In the genomic region with DNA sequence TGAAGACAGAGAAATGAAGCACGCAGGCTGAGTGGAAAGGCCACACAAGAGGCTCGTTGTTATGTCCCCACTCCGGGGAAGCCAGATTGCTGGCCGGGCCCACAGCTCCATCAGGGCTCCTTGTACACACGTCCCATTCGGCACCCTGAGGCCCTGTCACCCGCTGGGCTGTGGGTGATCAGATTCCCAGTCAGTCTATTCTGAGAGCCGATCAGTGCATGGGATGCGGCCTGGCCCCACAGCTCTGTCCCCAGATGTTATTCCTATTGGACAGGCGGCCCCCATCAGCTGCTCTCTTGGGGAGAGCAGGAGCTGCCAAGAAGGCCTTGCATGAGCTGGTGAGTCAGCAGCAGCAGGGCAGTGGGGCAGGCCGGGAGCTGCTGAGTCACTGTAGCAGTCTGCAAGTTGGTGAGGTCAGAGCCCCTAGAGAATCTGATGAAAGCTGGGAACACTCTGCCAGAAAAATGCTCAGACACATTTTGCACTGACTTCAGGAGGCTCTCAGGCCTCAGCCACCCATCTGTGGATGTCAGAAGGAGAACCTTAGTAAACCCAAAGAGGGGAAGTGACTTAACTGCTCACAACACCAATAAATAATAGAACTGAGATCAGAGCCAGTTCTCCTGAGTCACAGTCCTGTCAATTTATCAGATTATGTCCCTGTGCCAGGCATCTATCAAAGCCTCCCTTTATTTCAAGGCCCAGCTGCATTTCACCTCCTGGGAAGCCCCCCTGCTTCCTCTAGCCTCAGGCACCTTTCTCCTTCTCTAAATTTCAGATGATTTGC, we compare ENCODE assay signal across 8 cellular contexts. TPM values are rescaled to one million over a fixed set of nuclear protein-coding genes. Genes with fewer than 3 reads are reported as not detected.
A peak's percentile ranks its signal among the peaks of the same experiment; 100 is the strongest.
DNase-seq lines count a peak whose midpoint lies in the region; ATAC-seq and TF ChIP-seq lines count a peak whose summit lies in the region.

No MANE protein-coding gene starts in this region.

- no peak overlapping the region for H3K4me3 Mint-ChIP-seq in activated naive CD8-positive, alpha-beta T cell treated with anti-CD3 and anti-CD28 coated beads, Interleukin-2, amount 10 ng/mL, durations not matched to agents 7 days and 5 days
- peak overlapping the region; percentile 67 for H3K4me3 Mint-ChIP-seq in glutamatergic neuron (ENCODE audit: unreplicated experiment)

- POLR2A ChIA-PET in activated naive CD8-positive, alpha-beta T cell treated with anti-CD3 and anti-CD28 coated beads, Interleukin-2, amount 10 ng/mL, durations not matched to agents 7 days and 5 days (lab: Charles Lee): interaction anchor here (1.1 kb wide), 1 partner anchor 18 kb away, joined by 3 read pairs; no protein-coding TSS in a partner anchor

- peaks cover 5% of the 10 kb centered on the region for H3K4me1 Mint-ChIP-seq in activated naive CD8-positive, alpha-beta T cell treated with anti-CD3 and anti-CD28 coated beads, Interleukin-2, amount 10 ng/mL, durations not matched to agents 7 days and 5 days
- peaks cover 16% of the 10 kb centered on the region for H3K4me1 Mint-ChIP-seq in glutamatergic neuron (ENCODE audit: low read depth, unreplicated experiment)

- H3K27ac Mint-ChIP-seq in activated naive CD8-positive, alpha-beta T cell treated with anti-CD3 and anti-CD28 coated beads, Interleukin-2, amount 10 ng/mL, durations not matched to agents 7 days and 5 days: no peak overlapping the region
- H3K27ac Mint-ChIP-seq in glutamatergic neuron (ENCODE audit: unreplicated experiment): peak overlapping the region; percentile 99

- in situ Hi-C loops in GM13977 (cut with MboI; ENCODE audit: low pct_unique_long_range_greater_than_20kb, low sequenced_read_pairs, unreplicated experiment): no loop called here

- no peaks in the 10 kb centered on the region for H3K9me3 Mint-ChIP-seq in activated naive CD8-positive, alpha-beta T cell treated with anti-CD3 and anti-CD28 coated beads, Interleukin-2, amount 10 ng/mL, durations not matched to agents 7 days and 5 days
- peaks cover 3% of the 10 kb centered on the region for H3K9me3 Mint-ChIP-seq in glutamatergic neuron (ENCODE audit: unreplicated experiment)

- H3K36me3 Mint-ChIP-seq in activated naive CD8-positive, alpha-beta T cell treated with anti-CD3 and anti-CD28 coated beads, Interleukin-2, amount 10 ng/mL, durations not matched to agents 7 days and 5 days: no peaks in the 10 kb centered on the region
- no peaks in the 10 kb centered on the region for H3K36me3 Mint-ChIP-seq in glutamatergic neuron (ENCODE audit: unreplicated experiment)

- peak; percentile 69 for ATAC-seq in HG02759 (IDR thresholded peaks at IDR 0.05; ENCODE audit: unreplicated experiment)
- ATAC-seq in activated naive CD8-positive, alpha-beta T cell treated with anti-CD3 and anti-CD28 coated beads, Interleukin-2, amount 10 ng/mL, durations not matched to agents 7 days and 5 days (ENCODE audit: low read depth): peak; percentile 26
- ATAC-seq in omental fat pad (ENCODE audit: low FRiP score): peak; percentile 96
- ATAC-seq in HG03520 (IDR thresholded peaks at IDR 0.05; ENCODE audit: unreplicated experiment): no peak

- peak; percentile 92 for DNase-seq in DMS53 treated with DMSO at 0.1 percent for 48 hours (lab: John Stamatoyannopoulos, UW; ENCODE audit: unreplicated experiment)
- peak; percentile 89 for DNase-seq in NCI-H82 (lab: John Stamatoyannopoulos, UW)
- DNase-seq in activated naive CD8-positive, alpha-beta T cell treated with anti-CD3 and anti-CD28 coated beads, Interleukin-2, amount 10 ng/mL, durations not matched to agents 7 days and 5 days: no peak
- DNase-seq in glutamatergic neuron: peak; percentile 89
- DNase-seq in omental fat pad (ENCODE audit: low spot score): peak; percentile 87
- DNase-seq in GM13977 (ENCODE audit: low spot score): no peak

- TF ChIP-seq CTCF in glutamatergic neuron (IDR thresholded peaks at IDR 0.05; ENCODE audit: partially characterized antibody, unreplicated experiment): no peak
- no peak for TF ChIP-seq CTCF in omental fat pad (IDR thresholded peaks at IDR 0.05)
- TF ChIP-seq CTCF in GM13977 (IDR thresholded peaks at IDR 0.05; ENCODE audit: extremely low read depth, insufficient read depth, missing control alignments): no peak

- peaks cover 4% of the 10 kb centered on the region for H3K27me3 Mint-ChIP-seq in activated naive CD8-positive, alpha-beta T cell treated with anti-CD3 and anti-CD28 coated beads, Interleukin-2, amount 10 ng/mL, durations not matched to agents 7 days and 5 days
- peaks cover 9% of the 10 kb centered on the region for H3K27me3 Mint-ChIP-seq in glutamatergic neuron (ENCODE audit: unreplicated experiment)

RNA-seq across cellular contexts. Expression of a gene that starts 9.4 kb away (rescaled TPM):
- total RNA-seq in activated naive CD8-positive, alpha-beta T cell treated with anti-CD3 and anti-CD28 coated beads, Interleukin-2, amount 10 ng/mL, durations not matched to agents 7 days and 5 days: 100 to 1,000 TPM; 171 to 175 TPM
- total RNA-seq in glutamatergic neuron (ENCODE audit: unreplicated experiment): 737 TPM
- total RNA-seq in omental fat pad: 1,000 to 10,000 TPM in 3 of 4 donors, 100 to 1,000 TPM in 1; 937 to 1,475 (median 1,210) TPM

Comparison
In these comparisons a context has a peak if more than half of its experiments do, and no peak if none do; other contexts are left out.
1. DNase-seq: peak in DMS53 treated with DMSO at 0.1 percent for 48 hours (single experiment), NCI-H82 (single experiment), glutamatergic neuron (single experiment) and omental fat pad (single experiment); none in activated naive CD8-positive, alpha-beta T cell treated with anti-CD3 and anti-CD28 coated beads, Interleukin-2, amount 10 ng/mL, durations not matched to agents 7 days and 5 days (single experiment) and GM13977 (single experiment).